In genomic region chr4:121270384-121270783, GRCh38 we compare ENCODE assay signal across 12 cellular contexts.
"Had no signal": no experiment of that assay in that cellular context is flagged by ENCODE, and none has a peak within 500 bp of the region (broad histone marks: within the 10 kb centered on the region; RNA-seq: fewer than 3 reads in every experiment).

No MANE protein-coding gene starts in this region.

- DNase-seq: activated CD4-positive, alpha-beta memory T cell treated with anti-CD3 and anti-CD28 coated beads, Interleukin-2, amount 10 ng/mL, durations not matched to agents 7 days and 5 days; activated gamma-delta T cell; activated T-cell treated with anti-CD3 and anti-CD28 coated beads, Interleukin-2, amount 50 U/mL, for 48 hours; anterior cingulate cortex; glutamatergic neuron; psoas muscle; stimulated activated CD4-positive, alpha-beta T cell treated with anti-CD3 and anti-CD28 coated beads, Interleukin-2, amount 100 ng/mL, for 48 hours; stimulated activated CD8-positive, alpha-beta memory T cell treated with anti-CD3 and anti-CD28 coated beads, Interleukin-4, amount 100 ng/mL, for 48 hours; stomach; SW 1271 had no signal

- H3K4me3 ChIP-seq: psoas muscle, stomach, thoracic aorta had no signal

- ATAC-seq: psoas muscle, sciatic nerve had no signal
